Comparison of ENCODE assay signal across 12 cellular contexts in genomic region chr2:129802290-129802689, GRCh38.
"Had no signal": no experiment of that assay in that cellular context is flagged by ENCODE, and none has a peak within 500 bp of the region (broad histone marks: within the 10 kb centered on the region; RNA-seq: fewer than 3 reads in every experiment).

No MANE protein-coding gene starts in this region.

- ATAC-seq: activated T-cell treated with anti-CD3 and anti-CD28 coated beads, Interleukin-2, amount 50 U/mL, for 4 hours; left lung; natural killer cell treated with Interleukin-12 subunit alpha and Interleukin-12 subunit beta and Interleukin-15 and Interleukin-18, amount 100 ng/mL, for 72 hours; stimulated activated naive B cell treated with anti-CD40 and anti-IgM and Interleukin-4, amounts not matched to agents 10 μg/mL and 1 μg/mL and 100 μg/mL, for 72 hours had no signal

- H3K9me3 ChIP-seq: left lung, thyroid gland had no signal

- H3K27me3 ChIP-seq: thyroid gland had no signal

- DNase-seq: activated CD4-positive, alpha-beta memory T cell treated with anti-CD3 and anti-CD28 coated beads, Interleukin-2, amount 10 ng/mL, durations not matched to agents 7 days and 5 days; activated CD4-positive, alpha-beta T cell treated with anti-CD3 and anti-CD28 coated beads for 4 hours; activated effector memory CD4-positive, alpha-beta T cell treated with Interleukin-2 at 50 U/mL for 16 hours; activated T-cell treated with anti-CD3 and anti-CD28 coated beads, Interleukin-2, amount 50 U/mL, for 4 hours; kidney; left lung; nucleus accumbens; posterior cingulate gyrus; stimulated activated CD4-positive, alpha-beta T cell treated with anti-CD3 and anti-CD28 coated beads, Interleukin-2, amount 100 ng/mL, for 48 hours; stimulated activated naive B cell treated with anti-CD40 and anti-IgM and Interleukin-4, amounts not matched to agents 10 μg/mL and 1 μg/mL and 100 μg/mL, for 72 hours; thyroid gland had no signal

- H3K36me3 ChIP-seq: left lung, thyroid gland had no signal

- H3K4me1 ChIP-seq: left lung, thyroid gland had no signal

- H3K27ac ChIP-seq: left lung, thyroid gland had no signal

- H3K4me3 ChIP-seq: left lung, thyroid gland had no signal
